22 cellular contexts compared by ENCODE assay signal in genomic region chr9:842918-843468, GRCh38. TPM values are rescaled to one million over a fixed set of nuclear protein-coding genes. Genes with fewer than 3 reads are reported as not detected.
DNase-seq lines count a peak whose midpoint lies in the region; ATAC-seq, FAIRE-seq and TF ChIP-seq lines count a peak whose summit lies in the region.
"Had no signal": no experiment of that assay in that cellular context is flagged by ENCODE, and none has a peak within 500 bp of the region (broad histone marks: within the 10 kb centered on the region; RNA-seq: fewer than 3 reads in every experiment).

No MANE protein-coding gene starts in this region.

- no peak for TF ChIP-seq POLR2A in endothelial cell of umbilical vein (IDR thresholded peaks at IDR 0.05; ENCODE audit: low read depth, low read length)

- no peak overlapping the region for H3K27ac Mint-ChIP-seq in GM23338
- no peak overlapping the region for H3K27ac Mint-ChIP-seq in nephron progenitor cell
- H3K27ac Mint-ChIP-seq: activated CD8-positive, alpha-beta T cell treated with anti-CD3 and anti-CD28 coated beads, Interleukin-2, amount 10 ng/mL, durations not matched to agents 7 days and 5 days; CD4-positive, alpha-beta memory T cell had no signal

- H3K36me3 Mint-ChIP-seq in GM23338 (ENCODE audit: low read depth) (0 out of 3 replicates have a peak, but pooled peaks cover 8% of the 10 kb centered on the region), nephron progenitor cell (ENCODE audit: low read depth) (no peaks in the 10 kb centered on the region)
- H3K36me3 Mint-ChIP-seq: CD4-positive, alpha-beta memory T cell had no signal

- no peak overlapping the region for H3K27ac ChIP-seq in GM23338 (ENCODE audit: low read depth)
- no peak overlapping the region for H3K27ac ChIP-seq in HUES64 (ENCODE audit: low read depth, low read length)
- no peak overlapping the region for H3K27ac ChIP-seq in endothelial cell of umbilical vein (ENCODE audit: insufficient read depth, low read depth, low read length)

- no peaks in the 10 kb centered on the region for H3K9me2 ChIP-seq in GM23338 (ENCODE audit: insufficient read depth)

- H3K9me1 ChIP-seq in endothelial cell of umbilical vein (replicated peaks; ENCODE audit: control insufficient read depth, extremely low read depth, insufficient read depth, low read length), result no peaks in the 10 kb centered on the region

- H4K20me1 ChIP-seq in GM23338 (replicated peaks; ENCODE audit: insufficient read depth), result peaks cover 17% of the 10 kb centered on the region
- no peaks in the 10 kb centered on the region for H4K20me1 ChIP-seq in endothelial cell of umbilical vein (replicated peaks; ENCODE audit: control insufficient read depth, extremely low read depth, insufficient read depth, low read length)

- H3K4me2 ChIP-seq in GM23338 (peak overlapping the region; percentile 81), endothelial cell of umbilical vein (ENCODE audit: insufficient read depth, low read length) (no peak overlapping the region)

- no TSS peak for BruUV-seq in endothelial cell of umbilical vein (replicated peaks; lab: Mats Ljungman, UMichigan)

- dilution Hi-C loops in endothelial cell of umbilical vein (cut with MboI; ENCODE audit: extremely low pct_ligation_motif_present, low sequenced_read_pairs), result no loop called here

- intact Hi-C loops in endothelial cell of umbilical vein (cut with micrococcal nuclease), result no loop called here

- TF ChIP-seq CTCF in GM23338 (conservative IDR thresholded peaks at IDR 0.05; ENCODE audit: low read depth in 2 of 2) (no peak), endothelial cell of umbilical vein (IDR thresholded peaks at IDR 0.05; ENCODE audit: extremely low read depth in 1 of 2, insufficient read depth in 1 of 2, low read depth in 1 of 2, low read length in 2 of 2) (no peak), nephron progenitor cell (IDR thresholded peaks at IDR 0.05) (no peak)

- H3K4me1 ChIP-seq in GM23338 (ENCODE audit: insufficient read depth) (peaks cover 28% of the 10 kb centered on the region), HUES64 (ENCODE audit: insufficient read depth, low read length) (peaks cover 26% of the 10 kb centered on the region), endothelial cell of umbilical vein (ENCODE audit: control insufficient read depth, extremely low read depth, insufficient read depth, low read length) (no peaks in the 10 kb centered on the region)

- ATAC-seq in GM23338, result no peak
- ATAC-seq in left lobe of liver, result no peak
- no peak for ATAC-seq in GM18520 (IDR thresholded peaks at IDR 0.05; ENCODE audit: unreplicated experiment)
- ATAC-seq: activated CD8-positive, alpha-beta T cell treated with anti-CD3 and anti-CD28 coated beads, Interleukin-2, amount 10 ng/mL, durations not matched to agents 7 days and 5 days; left cardiac atrium had no signal

- H3K4me3 Mint-ChIP-seq in GM23338 (peak overlapping the region; percentile 51), nephron progenitor cell (peak overlapping the region; percentile 54)
- H3K4me3 Mint-ChIP-seq: activated CD8-positive, alpha-beta T cell treated with anti-CD3 and anti-CD28 coated beads, Interleukin-2, amount 10 ng/mL, durations not matched to agents 7 days and 5 days; neural crest cell had no signal

- no peak for FAIRE-seq in endothelial cell of umbilical vein (lab: Jason Lieb, UNC)

- H2AFZ ChIP-seq in GM23338, result peak overlapping the region; percentile 87
- H2AFZ ChIP-seq in endothelial cell of umbilical vein (ENCODE audit: low read depth, low read length), result no peak overlapping the region

- H3F3A ChIP-seq in GM23338 (replicated peaks; ENCODE audit: low read depth), result peaks cover 17% of the 10 kb centered on the region

- no peaks in the 10 kb centered on the region for H3K36me3 ChIP-seq in GM23338 (ENCODE audit: insufficient read depth)
- H3K36me3 ChIP-seq in HUES64 (ENCODE audit: insufficient read depth, low read length), result no peaks in the 10 kb centered on the region
- H3K36me3 ChIP-seq in endothelial cell of umbilical vein (ENCODE audit: control insufficient read depth in 2 of 2, extremely low read depth in 1 of 2, insufficient read depth in 2 of 2, low read length in 2 of 2), result no peaks in the 10 kb centered on the region

- peaks cover 100% of the 10 kb centered on the region for H3K27me3 ChIP-seq in GM23338 (ENCODE audit: insufficient read depth)
- peaks cover 100% of the 10 kb centered on the region for H3K27me3 ChIP-seq in HUES64 (ENCODE audit: insufficient read depth, low read length)
- peaks cover 45 to 57% of the 10 kb centered on the region in 2 experiments for H3K27me3 ChIP-seq in endothelial cell of umbilical vein (ENCODE audit: control insufficient read depth in 2 of 2, insufficient read depth in 2 of 2, low read length in 2 of 2)

- H3K4me3 ChIP-seq in GM23338, result peak overlapping the region; percentile 54
- peak overlapping the region; percentile 7 for H3K4me3 ChIP-seq in HUES64 (ENCODE audit: low read length)
- no peak overlapping the region for H3K4me3 ChIP-seq in endothelial cell of umbilical vein (replicated peaks in 1 of 3; ENCODE audit: insufficient read depth in 1 of 3, low read depth in 1 of 3, low read length in 3 of 3)

- CTCF ChIA-PET in endothelial cell of umbilical vein (lab: Charles Lee), result interaction anchor here (0.7 kb wide), 1 partner anchor 336 kb away, joined by 3 read pairs; no protein-coding TSS in a partner anchor

- H3K9me3 Mint-ChIP-seq in GM23338 (peaks cover 13% of the 10 kb centered on the region), nephron progenitor cell (no peaks in the 10 kb centered on the region)
- H3K9me3 Mint-ChIP-seq: CD4-positive, alpha-beta memory T cell; neural crest cell had no signal

- H3K4me1 Mint-ChIP-seq in GM23338, result peaks cover 30% of the 10 kb centered on the region
- peaks cover 31% of the 10 kb centered on the region for H3K4me1 Mint-ChIP-seq in nephron progenitor cell

- H3K79me2 ChIP-seq in GM23338 (replicated peaks; ENCODE audit: insufficient read depth) (no peaks in the 10 kb centered on the region), endothelial cell of umbilical vein (ENCODE audit: control insufficient read depth, insufficient read depth, low read length) (no peaks in the 10 kb centered on the region)

- 1% methylated on average over 34 of the region's 34 CpGs for WGBS in HUES64

- H3K27me3 Mint-ChIP-seq in GM23338 (ENCODE audit: insufficient read depth, low read depth, poor library complexity), result peaks cover 90% of the 10 kb centered on the region
- peaks cover 97% of the 10 kb centered on the region for H3K27me3 Mint-ChIP-seq in nephron progenitor cell (ENCODE audit: low read depth, poor library complexity)

- peak; percentile 73 for DNase-seq in GM23338 (ENCODE audit: low spot score)
- no peak for DNase-seq in endothelial cell of umbilical vein (ENCODE audit: low read depth, low spot score)
- peak; percentile 25 for DNase-seq in nephron progenitor cell
- DNase-seq in midbrain (lab: John Stamatoyannopoulos, UW), result no peak
- no peak for DNase-seq in GM19238 (ENCODE audit: insufficient read length, low spot score)
- DNase-seq in left lobe of liver (ENCODE audit: low spot score), result no peak
- DNase-seq: activated CD8-positive, alpha-beta T cell treated with anti-CD3 and anti-CD28 coated beads, Interleukin-2, amount 10 ng/mL, durations not matched to agents 7 days and 5 days; CD4-positive, alpha-beta memory T cell; dermis blood vessel endothelial cell; DMS53; left cardiac atrium; NCI-H1417 treated with DMSO at 0.1 percent for 48 hours; NCI-H2107; NCI-H510A treated with DMSO at 0.1 percent for 48 hours; stimulated activated CD4-positive, alpha-beta T cell treated with anti-CD3 and anti-CD28 coated beads, Interleukin-4, amount 100 ng/mL, for 24 hours had no signal

- H3K9me3 ChIP-seq in HUES64 (ENCODE audit: insufficient read depth, low read depth, low read length), result no peaks in the 10 kb centered on the region
- no peaks in the 10 kb centered on the region for H3K9me3 ChIP-seq in endothelial cell of umbilical vein (replicated peaks; ENCODE audit: control insufficient read depth, insufficient read depth, low read length)

- H3K9ac ChIP-seq in HUES64 (ENCODE audit: low read depth, low read length) (no peak overlapping the region), endothelial cell of umbilical vein (replicated peaks; ENCODE audit: extremely low read depth, insufficient read depth, low read length) (no peak overlapping the region)

- POLR2A ChIA-PET in endothelial cell of umbilical vein (lab: Charles Lee), result no interaction called here

TF ChIP-seq in endothelial cell of umbilical vein, 7 proteins besides CTCF, POLR2A, EP300 and RAD21:
- TF ChIP-seq EZH2 (IDR thresholded peaks at IDR 0.05; ENCODE audit: borderline replicate concordance, low read depth, low read length, severe bottlenecking) (peak; percentile 95), MAX (IDR thresholded peaks at IDR 0.05; ENCODE audit: insufficient read depth, insufficient read length) (no peak)

RNA-seq across cellular contexts. Expression of gene DMRT1, which starts 1.5 kb away (rescaled TPM):
- total RNA-seq in GM23338 (2014; rRNA removed; shearing (Covaris generic)), result 1.8 TPM in 1 of 2 replicates, not detected in the other
- polyA plus RNA-seq in GM23338 (2016; fragmentation: Nextera tagmentation; extraction: Ambion mirVana) (0.23 TPM in 1 of 2 replicates, not detected in the other), endothelial cell of umbilical vein (0.08 TPM in 1 of 2 replicates, not detected in the other)
- 0.45 TPM for polyA plus RNA-seq in HUES64 (2013, experiment 1 of 2)
- polyA plus RNA-seq in HUES64 (2013, experiment 2 of 2), result 0.13 TPM
- total RNA-seq in endothelial cell of umbilical vein (0.20 TPM in 1 of 2 replicates, not detected in the other), left lobe of liver (not detected)
- 0.03 and 0.04 TPM in 2 replicates for polyA plus RNA-seq in endothelial cell of umbilical vein (2011; cell fraction: cytosol; rRNA removed)
- polyA plus RNA-seq in endothelial cell of umbilical vein (2011; cell fraction: nucleus; rRNA removed), result not detected in 2 replicates
- polyA plus RNA-seq in endothelial cell of umbilical vein (2012), result 0.09 and 0.19 TPM in 2 replicates
- 0.27 TPM in 1 of 2 replicates, not detected in the other for polyA minus RNA-seq in endothelial cell of umbilical vein
- polyA minus RNA-seq in endothelial cell of umbilical vein (2011; cell fraction: cytosol; rRNA and poly(A)+ RNA removed), result not detected
- not detected in 2 replicates for polyA minus RNA-seq in endothelial cell of umbilical vein (2011; cell fraction: nucleus; rRNA and poly(A)+ RNA removed)
- total RNA-seq: activated CD8-positive, alpha-beta T cell treated with anti-CD3 and anti-CD28 coated beads, Interleukin-2, amount 10 ng/mL, durations not matched to agents 7 days and 5 days; cardiac septum; CD4-positive, alpha-beta memory T cell; dermis blood vessel endothelial cell; left cardiac atrium; M059J; neural crest cell; ureter had no signal
- polyA plus RNA-seq: adipose tissue; CD4-positive, alpha-beta memory T cell had no signal

Comparison
In these comparisons a context has a peak if more than half of its experiments do, and no peak if none do; other contexts are left out.
1. DNase-seq: peak in GM23338 (single experiment) and nephron progenitor cell (single experiment); none in endothelial cell of umbilical vein (single experiment), midbrain (single experiment), GM19238 (single experiment) and left lobe of liver (single experiment).
2. H3K4me3 ChIP-seq: peak in GM23338 (single experiment) and HUES64 (single experiment); none in endothelial cell of umbilical vein (0 of 3).